Comparison of ENCODE assay signal across 2 cellular contexts in the genomic region with DNA sequence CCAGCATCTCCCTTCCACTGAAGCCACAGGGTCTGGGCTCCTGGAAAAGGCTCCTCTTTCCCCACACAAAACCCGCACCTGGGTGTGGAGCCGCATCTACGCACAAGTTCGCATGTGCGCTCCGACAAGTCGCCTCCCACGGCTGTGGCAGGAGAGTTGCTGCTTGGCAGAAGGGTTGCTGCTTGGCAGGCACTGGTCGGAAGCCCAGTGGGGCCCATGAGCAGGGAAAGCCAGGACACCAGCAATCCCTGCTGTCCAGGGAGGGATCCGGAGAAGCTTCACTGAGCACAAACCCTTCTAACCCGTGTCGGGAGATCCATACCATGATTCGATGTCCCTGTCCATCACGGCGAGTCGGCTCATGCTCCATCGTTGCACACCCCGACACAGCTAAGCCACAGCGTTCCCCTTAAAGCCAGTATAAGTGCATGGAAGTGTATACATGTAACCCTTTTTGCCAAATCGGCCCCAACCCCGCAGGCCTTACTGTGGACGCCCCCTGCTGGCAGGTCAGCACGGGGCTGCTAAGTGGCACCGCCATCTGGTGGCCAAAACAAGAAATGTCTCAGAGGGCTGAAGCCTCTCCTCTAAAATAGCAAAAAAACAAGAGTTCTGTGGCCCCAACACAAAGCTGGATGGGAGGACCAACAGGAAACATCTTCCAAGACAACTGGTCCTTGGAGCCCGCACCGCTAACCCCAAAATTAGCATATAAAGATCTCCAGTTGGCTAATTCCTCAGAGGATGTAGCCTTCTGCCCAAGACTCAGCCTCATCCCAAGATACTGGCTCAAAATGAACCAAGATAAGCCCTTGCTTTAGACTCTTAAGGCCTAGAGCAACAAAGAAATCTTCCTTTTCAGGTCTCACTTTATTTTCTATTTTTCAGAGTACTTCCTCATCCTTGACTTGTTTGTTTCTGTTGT.
TF ChIP-seq lines count a peak whose summit lies in the region.

No MANE protein-coding gene starts in this region.

TF ChIP-seq in Ishikawa, 13 proteins besides CTCF, POLR2A, EP300 and RAD21 (continued from another document):
- TF ChIP-seq FOXM1 (IDR thresholded peaks at IDR 0.05; ENCODE audit: borderline replicate concordance, low read depth) (0 out of 2 replicates have a peak, but pooled peaks have one; percentile 19), CEBPB (IDR thresholded peaks at IDR 0.05) (no peak), EGR1 (IDR thresholded peaks at IDR 0.05) (no peak), ZBTB7A (IDR thresholded peaks at IDR 0.05; ENCODE audit: low read depth) (no peak), NFIC (IDR thresholded peaks at IDR 0.05) (no peak)
- TF ChIP-seq, protein P1, sequence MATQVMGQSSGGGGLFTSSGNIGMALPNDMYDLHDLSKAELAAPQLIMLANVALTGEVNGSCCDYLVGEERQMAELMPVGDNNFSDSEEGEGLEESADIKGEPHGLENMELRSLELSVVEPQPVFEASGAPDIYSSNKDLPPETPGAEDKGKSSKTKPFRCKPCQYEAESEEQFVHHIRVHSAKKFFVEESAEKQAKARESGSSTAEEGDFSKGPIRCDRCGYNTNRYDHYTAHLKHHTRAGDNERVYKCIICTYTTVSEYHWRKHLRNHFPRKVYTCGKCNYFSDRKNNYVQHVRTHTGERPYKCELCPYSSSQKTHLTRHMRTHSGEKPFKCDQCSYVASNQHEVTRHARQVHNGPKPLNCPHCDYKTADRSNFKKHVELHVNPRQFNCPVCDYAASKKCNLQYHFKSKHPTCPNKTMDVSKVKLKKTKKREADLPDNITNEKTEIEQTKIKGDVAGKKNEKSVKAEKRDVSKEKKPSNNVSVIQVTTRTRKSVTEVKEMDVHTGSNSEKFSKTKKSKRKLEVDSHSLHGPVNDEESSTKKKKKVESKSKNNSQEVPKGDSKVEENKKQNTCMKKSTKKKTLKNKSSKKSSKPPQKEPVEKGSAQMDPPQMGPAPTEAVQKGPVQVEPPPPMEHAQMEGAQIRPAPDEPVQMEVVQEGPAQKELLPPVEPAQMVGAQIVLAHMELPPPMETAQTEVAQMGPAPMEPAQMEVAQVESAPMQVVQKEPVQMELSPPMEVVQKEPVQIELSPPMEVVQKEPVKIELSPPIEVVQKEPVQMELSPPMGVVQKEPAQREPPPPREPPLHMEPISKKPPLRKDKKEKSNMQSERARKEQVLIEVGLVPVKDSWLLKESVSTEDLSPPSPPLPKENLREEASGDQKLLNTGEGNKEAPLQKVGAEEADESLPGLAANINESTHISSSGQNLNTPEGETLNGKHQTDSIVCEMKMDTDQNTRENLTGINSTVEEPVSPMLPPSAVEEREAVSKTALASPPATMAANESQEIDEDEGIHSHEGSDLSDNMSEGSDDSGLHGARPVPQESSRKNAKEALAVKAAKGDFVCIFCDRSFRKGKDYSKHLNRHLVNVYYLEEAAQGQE (IDR thresholded peaks at IDR 0.05; ENCODE audit: low read depth): no peak

TF ChIP-seq in neural cell, 6 proteins besides CTCF, POLR2A, EP300 and RAD21 (continued from another document):
- TF ChIP-seq, protein P1 (IDR thresholded peaks at IDR 0.05; ENCODE audit: borderline replicate concordance): no peak
